ENCODE assay signal across 20 cellular contexts in the genomic region with DNA sequence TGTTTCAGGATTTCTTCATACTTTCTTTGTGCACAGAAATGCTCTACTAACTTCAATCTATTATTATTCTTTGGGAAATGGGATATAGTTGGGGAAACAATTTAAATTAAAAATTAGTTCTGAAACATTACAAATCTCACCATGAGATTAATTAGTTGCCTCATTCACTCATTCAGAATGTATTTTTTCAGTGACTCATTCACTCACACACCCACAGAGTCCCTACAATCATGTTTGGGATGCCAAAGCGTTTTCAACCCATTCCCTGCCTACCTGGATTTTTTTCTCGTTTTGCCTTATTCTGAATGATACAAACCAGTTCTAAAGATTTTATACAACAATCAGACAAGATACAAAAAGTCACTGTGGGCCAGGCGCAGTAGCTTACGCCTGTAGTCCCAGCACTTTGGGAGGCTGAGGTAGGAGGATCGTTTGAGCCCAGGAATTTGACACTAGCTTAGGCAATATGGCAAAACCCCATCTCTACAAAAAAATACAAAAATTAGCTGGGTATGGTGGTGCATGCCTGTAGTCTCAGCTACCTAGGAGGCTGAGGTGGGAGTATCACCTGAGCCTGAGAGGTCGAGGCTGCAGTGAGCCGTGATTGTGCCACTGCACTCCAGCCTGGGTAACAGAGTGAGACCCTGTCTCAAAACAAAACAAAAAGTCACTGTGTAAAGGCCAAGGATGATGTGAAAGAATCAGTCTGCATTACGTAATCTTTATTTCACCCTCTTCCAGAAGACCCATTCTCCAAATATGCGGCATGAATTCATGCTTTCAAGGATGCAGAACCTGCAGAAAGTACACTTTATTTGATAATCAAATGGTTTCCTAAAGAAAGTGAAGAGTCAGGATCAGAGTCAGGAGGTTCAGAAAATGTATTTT. TPM values are rescaled to one million over a fixed set of nuclear protein-coding genes. Genes with fewer than 3 reads are reported as not detected.
DNase-seq lines count a peak whose midpoint lies in the region; ATAC-seq, FAIRE-seq and TF ChIP-seq lines count a peak whose summit lies in the region.
"Had no signal": no experiment of that assay in that cellular context is flagged by ENCODE, and none has a peak within 500 bp of the region (broad histone marks: within the 10 kb centered on the region; RNA-seq: fewer than 3 reads in every experiment).

No MANE protein-coding gene starts in this region.

- H3K27ac ChIP-seq in A549: no peak overlapping the region
- peak overlapping the region; percentile 46; the same call in 1 of the 2 replicates for H3K27ac ChIP-seq in HCT116 (ENCODE audit: low read depth, low read length)
- H3K27ac ChIP-seq in RWPE2 (ENCODE audit: poor library complexity, severe bottlenecking): peak overlapping the region; percentile 75
- H3K27ac ChIP-seq: sigmoid colon, SK-N-MC, upper lobe of right lung had no signal

- H3K9me3 ChIP-seq in A549: no peaks in the 10 kb centered on the region
- no peaks in the 10 kb centered on the region for H3K9me3 ChIP-seq in HCT116 (ENCODE audit: control insufficient read depth in 1 of 2, insufficient read depth in 1 of 2, low read depth in 1 of 2, low read length in 2 of 2)
- H3K9me3 ChIP-seq in RWPE2 (ENCODE audit: severe bottlenecking): no peaks in the 10 kb centered on the region
- H3K9me3 ChIP-seq: sigmoid colon, upper lobe of right lung had no signal

- no peaks in the 10 kb centered on the region for H3K9me2 ChIP-seq in HCT116 (ENCODE audit: insufficient read depth)

- no peak for TF ChIP-seq EP300 in A549 (IDR thresholded peaks at IDR 0.05)

- H2AFZ ChIP-seq in HCT116 (ENCODE audit: low read depth, low read length, poor library complexity, severe bottlenecking): no peak overlapping the region

- no TSS peak for BruUV-seq in HCT116 (replicated peaks; lab: Mats Ljungman, UMichigan)

- H3K36me3 ChIP-seq in HCT116 (ENCODE audit: control insufficient read depth in 1 of 2, insufficient read depth in 2 of 2, low read length in 2 of 2) (no peaks in the 10 kb centered on the region), RWPE2 (ENCODE audit: low read depth) (no peaks in the 10 kb centered on the region)
- H3K36me3 ChIP-seq: sigmoid colon, upper lobe of right lung had no signal

- H3K79me2 ChIP-seq in HCT116 (ENCODE audit: insufficient read depth, low read length): no peaks in the 10 kb centered on the region

- CTCF ChIA-PET in A549 (lab: Yijun Ruan, JAX) (no interaction called here), HCT116 (lab: Charles Lee) (no interaction called here)

- TF ChIP-seq RAD21 in A549 (conservative IDR thresholded peaks at IDR 0.05 in 1 of 2, IDR thresholded peaks at IDR 0.05 in 1 of 2) (no peak), HCT116 (IDR thresholded peaks at IDR 0.05; ENCODE audit: low read depth) (no peak)

- no peak for TF ChIP-seq CTCF in A549 (IDR thresholded peaks at IDR 0.05)
- no peak for TF ChIP-seq CTCF in HCT116 (IDR thresholded peaks at IDR 0.05 in 2 of 3, conservative IDR thresholded peaks at IDR 0.05 in 1 of 3; ENCODE audit: borderline replicate concordance in 1 of 3, insufficient read depth in 1 of 3, low read depth in 2 of 3, low read length in 2 of 3)
- no peak for TF ChIP-seq CTCF in RWPE2 (IDR thresholded peaks at IDR 0.05; ENCODE audit: poor library complexity, severe bottlenecking)

- intact Hi-C loops in HCT116 (cut with micrococcal nuclease): no loop called here

- no peaks in the 10 kb centered on the region for H4K20me1 ChIP-seq in HCT116 (ENCODE audit: insufficient read depth)

- FAIRE-seq in A549 (lab: Jason Lieb, UNC): no peak
- FAIRE-seq in GM12891 (lab: Jason Lieb, UNC): no peak

- no peak for DNase-seq in A549 (ENCODE audit: low read depth in 1 of 2, low spot score in 1 of 2)
- no peak for DNase-seq in HCT116 (ENCODE audit: low read depth, low spot score)
- DNase-seq in RWPE2 (ENCODE audit: low spot score): no peak
- no peak for DNase-seq in T-helper 1 cell
- no peak for DNase-seq in anterior cingulate cortex (lab: John Stamatoyannopoulos, UW)
- DNase-seq in GM12891 (ENCODE audit: insufficient read length, low spot score): no peak
- DNase-seq: CD4-positive, alpha-beta T cell; cortex of kidney; Kasumi-1; NCI-H1436; NCI-H2171; nucleus accumbens; OCI-M1; sigmoid colon; stimulated activated CD4-positive, alpha-beta T cell treated with anti-CD3 and anti-CD28 coated beads, Interleukin-2, amount 100 ng/mL, for 24 hours; upper lobe of right lung had no signal

- no peak overlapping the region for H3K4me3 ChIP-seq in A549
- H3K4me3 ChIP-seq in HCT116 (replicated peaks in 1 of 2; ENCODE audit: low read depth in 1 of 2, low read length in 2 of 2): peak overlapping the region in 1 of 2 experiments; percentile 18; a peak in 2 of 4 replicates
- H3K4me3 ChIP-seq in RWPE2 (ENCODE audit: severe bottlenecking): no peak overlapping the region
- H3K4me3 ChIP-seq: sigmoid colon, SK-N-MC, upper lobe of right lung had no signal

- peak overlapping the region; percentile 44; the same call in 2 of the 3 replicates for H3K4me2 ChIP-seq in A549
- peak overlapping the region; percentile 67 for H3K4me2 ChIP-seq in HCT116 (ENCODE audit: low read length)

- H3K27me3 ChIP-seq in HCT116 (ENCODE audit: insufficient read depth, low read length) (no peaks in the 10 kb centered on the region), RWPE2 (ENCODE audit: insufficient read depth, poor library complexity, severe bottlenecking) (no peaks in the 10 kb centered on the region)
- H3K27me3 ChIP-seq: sigmoid colon, upper lobe of right lung had no signal

- RAD21 ChIA-PET in HCT116 (lab: Charles Lee; ENCODE audit: low non-redundant PET in 1 of 2, low total read pairs in 2 of 2, uncharacterized antibody in 2 of 2, unreplicated experiment in 2 of 2): no interaction called here

- 72% methylated on average over 9 of the region's 9 CpGs for WGBS in A549 (ENCODE audit: missing lambda C conversion rate)

- POLR2A ChIA-PET in A549 (lab: Yijun Ruan, JAX) (no interaction called here), HCT116 (lab: Charles Lee) (no interaction called here)

- TF ChIP-seq POLR2A in A549 (IDR thresholded peaks at IDR 0.05; ENCODE audit: low read length): no peak
- no peak for TF ChIP-seq POLR2A in HCT116 (IDR thresholded peaks at IDR 0.05; ENCODE audit: borderline replicate concordance, extremely low read depth, insufficient read depth, insufficient read length)
- TF ChIP-seq POLR2A in GM12891 (IDR thresholded peaks at IDR 0.05; ENCODE audit: low read depth, low read length): no peak

- H3K4me1 ChIP-seq in A549 (peaks cover 35% of the 10 kb centered on the region), HCT116 (ENCODE audit: control insufficient read depth in 1 of 2, insufficient read depth in 2 of 2, low read length in 2 of 2) (peaks cover 18 to 26% of the 10 kb centered on the region in 2 experiments), RWPE2 (ENCODE audit: insufficient read depth, poor library complexity, severe bottlenecking) (peaks cover 46% of the 10 kb centered on the region)
- H3K4me1 ChIP-seq: upper lobe of right lung had no signal

- ATAC-seq in A549 (no peak), HCT116 (peak; percentile 79), RWPE2 (ENCODE audit: low read depth) (peak; percentile 36; the same call in 1 of the 3 replicates), esophagus mucosa (peak; percentile 49), HG02870 (IDR thresholded peaks at IDR 0.05; ENCODE audit: unreplicated experiment) (no peak)
- ATAC-seq: left lobe of liver, upper lobe of right lung had no signal

- peak overlapping the region; percentile 21 for H3K9ac ChIP-seq in HCT116 (ENCODE audit: low read length)

TF ChIP-seq in A549, 52 proteins besides CTCF, POLR2A, EP300 and RAD21 (continues in another document):
- no peak for TF ChIP-seq NFE2L2 (conservative IDR thresholded peaks at IDR 0.05; ENCODE audit: low read length)
- no peak for TF ChIP-seq SMC3 (IDR thresholded peaks at IDR 0.05)
- no peak for TF ChIP-seq ZC3H11A (IDR thresholded peaks at IDR 0.05)
- TF ChIP-seq JUN (IDR thresholded peaks at IDR 0.05): no peak
- no peak for TF ChIP-seq RFX5 (IDR thresholded peaks at IDR 0.05)
- TF ChIP-seq, protein P1, sequence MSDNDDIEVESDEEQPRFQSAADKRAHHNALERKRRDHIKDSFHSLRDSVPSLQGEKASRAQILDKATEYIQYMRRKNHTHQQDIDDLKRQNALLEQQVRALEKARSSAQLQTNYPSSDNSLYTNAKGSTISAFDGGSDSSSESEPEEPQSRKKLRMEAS (IDR thresholded peaks at IDR 0.05): no peak
- TF ChIP-seq MYC (IDR thresholded peaks at IDR 0.05; ENCODE audit: borderline replicate concordance, low read length): no peak

TF ChIP-seq in HCT116, 20 proteins besides CTCF, POLR2A, EP300 and RAD21 (continues in another document):
- TF ChIP-seq ZNF274 (IDR thresholded peaks at IDR 0.05; ENCODE audit: low read depth, low read length) (no peak), YY1 (IDR thresholded peaks at IDR 0.05; ENCODE audit: extremely low read depth, insufficient replicate concordance, low read depth, low read length) (no peak), SRF (IDR thresholded peaks at IDR 0.05; ENCODE audit: low read depth) (no peak), EGR1 (IDR thresholded peaks at IDR 0.05; ENCODE audit: low read depth) (peak; percentile 40)
- TF ChIP-seq, protein P2, sequence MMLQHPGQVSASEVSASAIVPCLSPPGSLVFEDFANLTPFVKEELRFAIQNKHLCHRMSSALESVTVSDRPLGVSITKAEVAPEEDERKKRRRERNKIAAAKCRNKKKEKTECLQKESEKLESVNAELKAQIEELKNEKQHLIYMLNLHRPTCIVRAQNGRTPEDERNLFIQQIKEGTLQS (IDR thresholded peaks at IDR 0.05): no peak

TF ChIP-seq in GM12891, 5 proteins besides CTCF, POLR2A, EP300 and RAD21:
- no peak for TF ChIP-seq TAF1 (IDR thresholded peaks at IDR 0.05; ENCODE audit: low read depth, low read length)
- TF ChIP-seq POLR2AphosphoS5 (IDR thresholded peaks at IDR 0.05; ENCODE audit: low read depth, low read length): no peak
- TF ChIP-seq POU2F2 (IDR thresholded peaks at IDR 0.05; ENCODE audit: low read depth, low read length): no peak
- no peak for TF ChIP-seq SPI1 (IDR thresholded peaks at IDR 0.05; ENCODE audit: low read depth, low read length)
- no peak for TF ChIP-seq PAX5 (IDR thresholded peaks at IDR 0.05; ENCODE audit: insufficient read depth, low read length, severe bottlenecking)

RNA-seq across cellular contexts. Expression of a gene that starts 34.8 kb away (rescaled TPM):
- polyA plus RNA-seq in A549 (2011; rRNA removed) (10.6 and 12.1 TPM in 2 replicates), A549 (2017; fragmentation: RNase III; extraction: RNeasy Plus Mini Kit Qiagen cat#74134 plus additional on column Dnase treatment) (5.8 to 7.3 TPM (median 7.3 TPM) in 3 replicates)
- polyA plus RNA-seq in A549 (2012; cell fraction: cytosol; rRNA removed): 3.9 and 4.0 TPM in 2 replicates
- polyA plus RNA-seq in A549 (2012; cell fraction: nucleus; rRNA removed): 3.3 and 3.6 TPM in 2 replicates
- 9.3 and 11.6 TPM in 2 replicates for polyA minus RNA-seq in A549 (2011; rRNA and poly(A)+ RNA removed)
- total RNA-seq in HCT116 (2021; ENCODE audit: unreplicated experiment) (18.1 TPM), esophagus mucosa (30.2 TPM)
- 15.4 and 16.6 TPM in 2 replicates for polyA plus RNA-seq in HCT116 (2012)
- polyA plus RNA-seq in GM12891 (2012; ENCODE audit: low read depth, missing spikeins): 12.8 TPM

Comparison
In these comparisons a context has a peak if more than half of its experiments do, and no peak if none do; other contexts are left out.
1. ATAC-seq: peak in HCT116 (single experiment), RWPE2 (single experiment) and esophagus mucosa (single experiment); none in A549 (0 of 2) and HG02870 (single experiment).
2. H3K27ac ChIP-seq: peak in HCT116 (single experiment) and RWPE2 (single experiment); none in A549 (0 of 2).